ENCODE assay signal across 20 cellular contexts in the genomic region with DNA sequence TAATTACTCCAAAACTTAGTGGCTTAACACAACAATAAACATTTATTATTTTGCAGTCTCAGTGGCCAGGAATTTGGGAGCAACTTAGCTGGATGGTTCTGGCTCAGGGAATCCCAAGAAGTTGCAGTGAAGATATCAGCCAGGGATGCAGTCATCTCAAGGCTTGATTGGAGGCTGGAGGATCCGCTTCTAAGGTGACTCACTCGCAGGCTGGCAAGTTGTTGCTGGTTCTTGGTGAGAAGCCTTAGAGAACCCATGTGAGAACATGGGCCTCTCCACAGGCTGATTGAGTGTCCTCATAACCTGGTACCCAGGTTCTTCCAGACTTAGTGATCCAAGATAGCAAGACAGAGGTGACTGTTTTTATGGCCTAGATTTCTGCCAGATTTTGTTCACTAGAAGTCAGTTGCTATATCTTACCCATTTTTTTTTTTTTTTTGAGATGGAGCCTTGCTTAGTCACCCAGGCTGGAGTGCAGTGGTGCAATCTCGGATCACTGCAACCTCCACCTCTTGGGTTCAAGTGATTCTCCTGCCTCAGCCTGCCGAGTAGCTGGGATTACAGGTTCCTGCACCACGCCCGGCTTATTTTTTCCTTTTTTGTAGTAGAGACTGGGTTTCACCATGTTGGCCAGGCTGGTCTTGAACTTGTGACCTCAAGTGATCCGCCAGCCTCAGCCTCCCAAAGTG. TPM values are rescaled to one million over a fixed set of nuclear protein-coding genes. Genes with fewer than 3 reads are reported as not detected.
A peak's percentile ranks its signal among the peaks of the same experiment; 100 is the strongest.
DNase-seq lines count a peak whose midpoint lies in the region; FAIRE-seq and TF ChIP-seq lines count a peak whose summit lies in the region.
"Had no signal": no experiment of that assay in that cellular context is flagged by ENCODE, and none has a peak within 500 bp of the region (broad histone marks: within the 10 kb centered on the region; RNA-seq: fewer than 3 reads in every experiment).

No MANE protein-coding gene starts in this region.

- no peaks in the 10 kb centered on the region for H3K9me3 Mint-ChIP-seq in MCF 10A (ENCODE audit: unreplicated experiment)
- H3K9me3 Mint-ChIP-seq: natural killer cell had no signal

- intact Hi-C loops in MCF 10A (cut with micrococcal nuclease) (no loop called here), breast epithelium (cut with DNase I; ENCODE audit: low total_unique reads) (no loop called here), dorsolateral prefrontal cortex (cut with DNase I) (no loop called here)

- TF ChIP-seq POLR2A in breast epithelium (IDR thresholded peaks at IDR 0.05) = no peak

- no peak for FAIRE-seq in D721Med (lab: Jason Lieb, UNC)
- FAIRE-seq: frontal cortex had no signal

- no peak overlapping the region for H3K9ac ChIP-seq in adipocyte (ENCODE audit: low read length)

- DNase-seq in MCF 10A (ENCODE audit: unreplicated experiment) = peak; percentile 83
- DNase-seq in breast epithelium (ENCODE audit: low spot score in 2 of 2) = no peak
- DNase-seq in adipocyte (ENCODE audit: low read depth) = peak; percentile 10
- DNase-seq in fibroblast of peridontal ligament (ENCODE audit: extremely low read depth) = peak; percentile 52
- DNase-seq in stimulated activated CD8-positive, alpha-beta memory T cell treated with anti-CD3 and anti-CD28 coated beads, Interleukin-4, amount 100 ng/mL, for 48 hours = no peak
- no peak for DNase-seq in D721Med (ENCODE audit: insufficient read length, low spot score)
- no peak for DNase-seq in GM19238 (ENCODE audit: insufficient read length, low spot score)
- no peak for DNase-seq in dorsolateral prefrontal cortex
- DNase-seq: activated gamma-delta T cell; body of pancreas; lower lobe of right lung; natural killer cell; NCI-H1436; SHP77; stimulated activated naive CD4-positive, alpha-beta T cell; upper lobe of left lung had no signal

- H3K27me3 Mint-ChIP-seq in MCF 10A (ENCODE audit: insufficient read depth, unreplicated experiment) = no peaks in the 10 kb centered on the region
- H3K27me3 Mint-ChIP-seq: progenitor cell of endocrine pancreas had no signal

- no peak overlapping the region for H3K4me3 Mint-ChIP-seq in MCF 10A (ENCODE audit: unreplicated experiment)
- H3K4me3 Mint-ChIP-seq: natural killer cell had no signal

- no peaks in the 10 kb centered on the region for H3K9me3 ChIP-seq in breast epithelium
- no peaks in the 10 kb centered on the region for H3K9me3 ChIP-seq in adipocyte (ENCODE audit: control insufficient read depth, low read length)
- H3K9me3 ChIP-seq: body of pancreas, lower lobe of right lung, upper lobe of left lung had no signal

- peak overlapping the region; percentile 63 for H3K27ac Mint-ChIP-seq in MCF 10A (ENCODE audit: low read depth, unreplicated experiment)
- H3K27ac Mint-ChIP-seq: natural killer cell, progenitor cell of endocrine pancreas had no signal

- BruUV-seq in MCF 10A (replicated peaks; lab: Mats Ljungman, UMichigan) = no TSS peak

- CTCF ChIA-PET in MCF 10A (lab: Yijun Ruan, JAX) = interaction anchor here (0.7 to 1.4 kb wide), 3 partner anchors 8 to 37 kb away, joined by 3 to 4 read pairs (median 3); no protein-coding TSS in a partner anchor

- H3K4me3 ChIP-seq in breast epithelium (no peak overlapping the region), adipocyte (ENCODE audit: low read length) (no peak overlapping the region), dorsolateral prefrontal cortex (no peak overlapping the region)
- H3K4me3 ChIP-seq: body of pancreas, lower lobe of right lung, upper lobe of left lung had no signal

- POLR2A ChIA-PET in MCF 10A (lab: Yijun Ruan, JAX) = interaction anchor here (0.7 to 1.2 kb wide), 3 partner anchors 12 to 37 kb away, joined by 3 read pairs; no protein-coding TSS in a partner anchor

- no peaks in the 10 kb centered on the region for H3K4me1 ChIP-seq in breast epithelium
- H3K4me1 ChIP-seq in adipocyte (ENCODE audit: control insufficient read depth, insufficient read depth, low read length) = no peaks in the 10 kb centered on the region
- H3K4me1 ChIP-seq: body of pancreas, lower lobe of right lung, upper lobe of left lung had no signal

- no peak overlapping the region for H3K27ac ChIP-seq in breast epithelium
- H3K27ac ChIP-seq in dorsolateral prefrontal cortex = no peak overlapping the region
- H3K27ac ChIP-seq: 22Rv1, body of pancreas, HL-60, lower lobe of right lung, upper lobe of left lung had no signal

- H3K4me1 Mint-ChIP-seq in MCF 10A (ENCODE audit: insufficient read depth, unreplicated experiment) = peaks cover 16% of the 10 kb centered on the region
- H3K4me1 Mint-ChIP-seq: natural killer cell had no signal

- no peaks in the 10 kb centered on the region for H3K36me3 ChIP-seq in breast epithelium
- H3K36me3 ChIP-seq in adipocyte (ENCODE audit: control insufficient read depth, insufficient read depth, low read length, severe bottlenecking) = peaks cover 12% of the 10 kb centered on the region

- no peak for TF ChIP-seq CTCF in MCF 10A (IDR thresholded peaks at IDR 0.05; ENCODE audit: unreplicated experiment)
- no peak for TF ChIP-seq CTCF in breast epithelium (IDR thresholded peaks at IDR 0.05)
- no peak for TF ChIP-seq CTCF in D721Med (IDR thresholded peaks at IDR 0.05; ENCODE audit: insufficient read depth, missing control alignments)
- TF ChIP-seq CTCF in dorsolateral prefrontal cortex (IDR thresholded peaks at IDR 0.05 in 54 of 56, conservative IDR thresholded peaks at IDR 0.05 in 2 of 56; ENCODE audit: low read depth in 1 of 56, partially characterized antibody in 56 of 56) = no peak

- H3K27me3 ChIP-seq in breast epithelium = no peaks in the 10 kb centered on the region
- H3K27me3 ChIP-seq in adipocyte (replicated peaks; ENCODE audit: control insufficient read depth, insufficient read depth, low read length) = no peaks in the 10 kb centered on the region
- no peaks in the 10 kb centered on the region for H3K27me3 ChIP-seq in dorsolateral prefrontal cortex
- H3K27me3 ChIP-seq: body of pancreas, upper lobe of left lung had no signal

- H3K36me3 Mint-ChIP-seq in MCF 10A (ENCODE audit: insufficient read depth, unreplicated experiment) = peaks cover 30% of the 10 kb centered on the region

RNA-seq across cellular contexts. Expression of gene BRMS1L, which starts 32.5 kb away (rescaled TPM):
- total RNA-seq in MCF 10A (2022) (7.8 and 10.8 TPM in 2 replicates), breast epithelium (1 to 10 TPM; 5.9 to 9.1 (median 7.5) TPM), dorsolateral prefrontal cortex (10 to 100 TPM; 12.3 to 33.5 (median 21.4) TPM)

RNA-seq across cellular contexts. Expression of gene RALGAPA1, which starts 49.6 kb away (rescaled TPM):
- total RNA-seq in MCF 10A (2022) = 46.9 and 52.3 TPM in 2 replicates
- total RNA-seq in breast epithelium = 100 to 1,000 TPM in 2 of 3 donors, 10 to 100 TPM in 1; 52.2 to 136 (median 103) TPM
- total RNA-seq in dorsolateral prefrontal cortex = 100 to 1,000 TPM; 121 to 188 (median 151) TPM

Comparison
In these comparisons a context has a peak if more than half of its experiments do, and no peak if none do; other contexts are left out.
1. DNase-seq: peak in MCF 10A (single experiment), adipocyte (single experiment) and fibroblast of peridontal ligament (single experiment); none in breast epithelium (0 of 2), stimulated activated CD8-positive, alpha-beta memory T cell treated with anti-CD3 and anti-CD28 coated beads, Interleukin-4, amount 100 ng/mL, for 48 hours (single experiment), D721Med (single experiment), GM19238 (single experiment) and dorsolateral prefrontal cortex (0 of 10).